In genomic region chr7:28626629-28627262, GRCh38 we compare ENCODE assay signal across 8 cellular contexts.
DNase-seq lines count a peak whose midpoint lies in the region; ATAC-seq, FAIRE-seq and TF ChIP-seq lines count a peak whose summit lies in the region.

No MANE protein-coding gene starts in this region.

- ATAC-seq in GM18907 (IDR thresholded peaks at IDR 0.05; ENCODE audit: unreplicated experiment): no peak

- peak overlapping the region; percentile 2 for H3K4me2 ChIP-seq in keratinocyte (ENCODE audit: control insufficient read depth, extremely low read depth, insufficient read depth, low read depth, low read length)

- H3K4me1 ChIP-seq in keratinocyte (ENCODE audit: control insufficient read depth, extremely low read depth, insufficient read depth, low read length) (peaks cover 6% of the 10 kb centered on the region), subcutaneous abdominal adipose tissue (ENCODE audit: control insufficient read depth in 5 of 5, insufficient read depth in 5 of 5, low read length in 5 of 5) (peaks cover 6 to 21% (median 16%) of the 10 kb centered on the region in 5 donors)

- DNase-seq in Ammon's horn (ENCODE audit: low spot score): peak; percentile 51
- DNase-seq in GM12891 (ENCODE audit: insufficient read length, low spot score): peak; percentile 16
- peak; percentile 20 for DNase-seq in NCI-H1092 (lab: John Stamatoyannopoulos, UW)
- DNase-seq in activated naive CD4-positive, alpha-beta T cell treated with anti-CD3 and anti-CD28 coated beads, Interleukin-2, amount 50 U/mL, for 16 hours: peak; percentile 13
- no peak for DNase-seq in keratinocyte (ENCODE audit: low read depth, low spot score)
- no peak for DNase-seq in DMS79 (lab: John Stamatoyannopoulos, UW)

- no peaks in the 10 kb centered on the region for H3K79me2 ChIP-seq in keratinocyte (ENCODE audit: control insufficient read depth, insufficient read depth, low read length)

- H3K4me3 ChIP-seq in keratinocyte (ENCODE audit: control insufficient read depth in 2 of 3, extremely low read depth in 1 of 3, insufficient read depth in 2 of 3, low read depth in 1 of 3, low read length in 3 of 3) (no peak overlapping the region), subcutaneous abdominal adipose tissue (ENCODE audit: low read depth in 1 of 5, low read length in 5 of 5) (no peak overlapping the region)

- H3K27me3 ChIP-seq in keratinocyte (ENCODE audit: control insufficient read depth, extremely low read depth, insufficient read depth, low read length) (peaks cover 9% of the 10 kb centered on the region), subcutaneous abdominal adipose tissue (ENCODE audit: control insufficient read depth in 5 of 5, insufficient read depth in 4 of 5, low read length in 5 of 5) (peaks cover 0 to 11% (median 0%) of the 10 kb centered on the region in 5 donors)

- no peak for TF ChIP-seq POLR2A in GM12891 (IDR thresholded peaks at IDR 0.05; ENCODE audit: low read depth, low read length)

- H3K9ac ChIP-seq in keratinocyte (ENCODE audit: control insufficient read depth, extremely low read depth, insufficient read depth, low read length) (no peak overlapping the region), subcutaneous abdominal adipose tissue (ENCODE audit: low read length in 5 of 5) (no peak overlapping the region)

- dilution Hi-C loops in keratinocyte (cut with MboI; ENCODE audit: extremely low pct_ligation_motif_present, low sequenced_read_pairs): no loop called here

- H2AFZ ChIP-seq in keratinocyte (ENCODE audit: control insufficient read depth, low read length): no peak overlapping the region

- H3K27ac ChIP-seq in keratinocyte (ENCODE audit: control insufficient read depth, insufficient read depth, low read length) (no peak overlapping the region), subcutaneous abdominal adipose tissue (ENCODE audit: low read depth, low read length) (peak overlapping the region; percentile 39)

- H3K9me1 ChIP-seq in keratinocyte (ENCODE audit: control insufficient read depth, extremely low read depth, insufficient read depth, low read length): no peaks in the 10 kb centered on the region

- no peaks in the 10 kb centered on the region for H3K36me3 ChIP-seq in keratinocyte (ENCODE audit: control insufficient read depth in 2 of 2, extremely low read depth in 1 of 2, insufficient read depth in 2 of 2, low read length in 2 of 2)
- no peaks in the 10 kb centered on the region for H3K36me3 ChIP-seq in subcutaneous abdominal adipose tissue (ENCODE audit: control insufficient read depth in 5 of 5, insufficient read depth in 5 of 5, low read length in 5 of 5)

- no peaks in the 10 kb centered on the region for H3K9me3 ChIP-seq in keratinocyte (ENCODE audit: control insufficient read depth, low read depth, low read length)
- H3K9me3 ChIP-seq in subcutaneous abdominal adipose tissue (ENCODE audit: control insufficient read depth in 5 of 5, low read length in 5 of 5): no peaks in the 10 kb centered on the region

- H4K20me1 ChIP-seq in keratinocyte (ENCODE audit: control insufficient read depth, extremely low read depth, insufficient read depth, low read length): no peaks in the 10 kb centered on the region

- TF ChIP-seq CTCF in keratinocyte (optimal IDR thresholded peaks at IDR 0.05 in 1 of 3, IDR thresholded peaks at IDR 0.05 in 1 of 3, conservative IDR thresholded peaks at IDR 0.05 in 1 of 3; ENCODE audit: extremely low read depth in 1 of 3, insufficient read depth in 2 of 3, low read length in 3 of 3): peak; percentile 60 to 79 (median 63)

- FAIRE-seq in GM12891 (lab: Jason Lieb, UNC) (no peak), keratinocyte (lab: Jason Lieb, UNC) (peak; percentile 73)

TF ChIP-seq in GM12891, 5 proteins besides CTCF, POLR2A, EP300 and RAD21:
- no peak for TF ChIP-seq SPI1 (IDR thresholded peaks at IDR 0.05; ENCODE audit: low read depth, low read length)
- no peak for TF ChIP-seq TAF1 (IDR thresholded peaks at IDR 0.05; ENCODE audit: low read depth, low read length)
- TF ChIP-seq POU2F2 (IDR thresholded peaks at IDR 0.05; ENCODE audit: low read depth, low read length): no peak
- TF ChIP-seq POLR2AphosphoS5 (IDR thresholded peaks at IDR 0.05; ENCODE audit: low read depth, low read length): no peak
- no peak for TF ChIP-seq PAX5 (IDR thresholded peaks at IDR 0.05; ENCODE audit: insufficient read depth, low read length, severe bottlenecking)

Comparison
In these comparisons a context has a peak if more than half of its experiments do, and no peak if none do; other contexts are left out.
1. DNase-seq: peak in Ammon's horn (single experiment), GM12891 (single experiment), NCI-H1092 (single experiment) and activated naive CD4-positive, alpha-beta T cell treated with anti-CD3 and anti-CD28 coated beads, Interleukin-2, amount 50 U/mL, for 16 hours (single experiment); none in keratinocyte (single experiment) and DMS79 (single experiment).